In the genomic region with DNA sequence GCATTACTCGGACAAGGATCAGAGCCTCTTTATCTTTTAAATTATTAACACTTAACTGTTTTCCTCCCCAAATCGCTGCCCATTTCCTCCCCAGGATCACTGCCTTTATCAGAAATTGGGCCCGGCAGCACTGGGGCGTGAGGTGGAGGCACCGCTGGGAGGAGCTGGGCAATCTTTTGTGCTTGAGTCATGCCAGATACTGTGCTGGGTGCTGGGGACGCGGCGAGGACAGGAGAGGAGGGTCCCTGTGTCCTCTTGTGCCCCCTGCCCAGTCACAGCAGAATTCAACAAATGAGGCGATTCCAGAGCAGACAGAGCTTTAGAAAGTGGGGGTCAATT, we compare ENCODE assay signal across 8 cellular contexts.
DNase-seq lines count a peak whose midpoint lies in the region; ATAC-seq and FAIRE-seq lines count a peak whose summit lies in the region.

No MANE protein-coding gene starts in this region.

- H3K4me1 Mint-ChIP-seq in stimulated activated naive CD8-positive, alpha-beta T cell treated with anti-CD3 and anti-CD28 coated beads, Interleukin-15, Interleukin-2, amounts not matched to agents 100 ng/mL and 50 ng/mL, for 24 hours (ENCODE audit: low read depth) = no peaks in the 10 kb centered on the region

- H3K4me3 Mint-ChIP-seq in stimulated activated naive CD8-positive, alpha-beta T cell treated with anti-CD3 and anti-CD28 coated beads, Interleukin-15, Interleukin-2, amounts not matched to agents 100 ng/mL and 50 ng/mL, for 24 hours = peak overlapping the region; percentile 47

- no peak for DNase-seq in stimulated activated naive CD8-positive, alpha-beta T cell treated with anti-CD3 and anti-CD28 coated beads, Interleukin-15, Interleukin-2, amounts not matched to agents 100 U/mL and 50 U/mL, for 24 hours
- peak; percentile 52 for DNase-seq in ecto neural progenitor cell (ENCODE audit: low spot score)
- DNase-seq in mesenteric fat pad (ENCODE audit: low spot score) = peak; percentile 83
- no peak for DNase-seq in small intestine
- DNase-seq in activated CD4-positive, CD25-positive, alpha-beta regulatory T cell treated with anti-CD3 and anti-CD28 coated beads, Interleukin-2, amount 50 U/mL, for 72 hours = no peak
- DNase-seq in CD1c-positive myeloid dendritic cell (ENCODE audit: extremely low spot score) = no peak

- H3K27ac Mint-ChIP-seq in stimulated activated naive CD8-positive, alpha-beta T cell treated with anti-CD3 and anti-CD28 coated beads, Interleukin-15, Interleukin-2, amounts not matched to agents 100 ng/mL and 50 ng/mL, for 24 hours = no peak overlapping the region

- peak overlapping the region in 1 of 2 donors; percentile 74 for H3K27ac ChIP-seq in small intestine (ENCODE audit: low read depth in 1 of 2, low read length in 1 of 2)

- no peaks in the 10 kb centered on the region for H3K9me3 Mint-ChIP-seq in stimulated activated naive CD8-positive, alpha-beta T cell treated with anti-CD3 and anti-CD28 coated beads, Interleukin-15, Interleukin-2, amounts not matched to agents 100 ng/mL and 50 ng/mL, for 24 hours

- FAIRE-seq in small intestine (lab: Jason Lieb, UNC) = no peak

- H3K4me3 ChIP-seq in small intestine (ENCODE audit: low read depth in 1 of 2, low read length in 2 of 2) = peak overlapping the region in 1 of 2 donors; percentile 49

- no peaks in the 10 kb centered on the region for H3K9me3 ChIP-seq in small intestine (ENCODE audit: control insufficient read depth, low read depth)

- peaks cover 0 to 3% of the 10 kb centered on the region in 2 donors for H3K4me1 ChIP-seq in small intestine (ENCODE audit: control insufficient read depth in 2 of 2, insufficient read depth in 1 of 2, low read depth in 1 of 2, low read length in 1 of 2)

- 10 to 19% (median 17%) methylated on average over 9 of the region's 9 CpGs for WGBS in small intestine, 3 donors

- H3K27me3 Mint-ChIP-seq in stimulated activated naive CD8-positive, alpha-beta T cell treated with anti-CD3 and anti-CD28 coated beads, Interleukin-15, Interleukin-2, amounts not matched to agents 100 ng/mL and 50 ng/mL, for 24 hours = peaks cover 19% of the 10 kb centered on the region

- ATAC-seq in stimulated activated naive CD8-positive, alpha-beta T cell treated with anti-CD3 and anti-CD28 coated beads, Interleukin-15, Interleukin-2, amounts not matched to agents 100 U/mL and 50 U/mL, for 24 hours = no peak
- ATAC-seq in HG02610 (IDR thresholded peaks at IDR 0.05; ENCODE audit: unreplicated experiment) = no peak

- H3K27me3 ChIP-seq in small intestine (ENCODE audit: control insufficient read depth in 2 of 2, insufficient read depth in 2 of 2, low read length in 2 of 2) = no peaks in the 10 kb centered on the region

- H3K36me3 Mint-ChIP-seq in stimulated activated naive CD8-positive, alpha-beta T cell treated with anti-CD3 and anti-CD28 coated beads, Interleukin-15, Interleukin-2, amounts not matched to agents 100 ng/mL and 50 ng/mL, for 24 hours (ENCODE audit: low read depth) = no peaks in the 10 kb centered on the region

- H3K36me3 ChIP-seq in small intestine (ENCODE audit: control insufficient read depth in 2 of 2, insufficient read depth in 2 of 2, low read length in 2 of 2) = no peaks in the 10 kb centered on the region

Comparison
In these comparisons a context has a peak if more than half of its experiments do, and no peak if none do; other contexts are left out.
1. DNase-seq: peak in ecto neural progenitor cell (single experiment) and mesenteric fat pad (single experiment); none in stimulated activated naive CD8-positive, alpha-beta T cell treated with anti-CD3 and anti-CD28 coated beads, Interleukin-15, Interleukin-2, amounts not matched to agents 100 U/mL and 50 U/mL, for 24 hours (single experiment), small intestine (single experiment), activated CD4-positive, CD25-positive, alpha-beta regulatory T cell treated with anti-CD3 and anti-CD28 coated beads, Interleukin-2, amount 50 U/mL, for 72 hours (single experiment) and CD1c-positive myeloid dendritic cell (single experiment).